In the genomic region with DNA sequence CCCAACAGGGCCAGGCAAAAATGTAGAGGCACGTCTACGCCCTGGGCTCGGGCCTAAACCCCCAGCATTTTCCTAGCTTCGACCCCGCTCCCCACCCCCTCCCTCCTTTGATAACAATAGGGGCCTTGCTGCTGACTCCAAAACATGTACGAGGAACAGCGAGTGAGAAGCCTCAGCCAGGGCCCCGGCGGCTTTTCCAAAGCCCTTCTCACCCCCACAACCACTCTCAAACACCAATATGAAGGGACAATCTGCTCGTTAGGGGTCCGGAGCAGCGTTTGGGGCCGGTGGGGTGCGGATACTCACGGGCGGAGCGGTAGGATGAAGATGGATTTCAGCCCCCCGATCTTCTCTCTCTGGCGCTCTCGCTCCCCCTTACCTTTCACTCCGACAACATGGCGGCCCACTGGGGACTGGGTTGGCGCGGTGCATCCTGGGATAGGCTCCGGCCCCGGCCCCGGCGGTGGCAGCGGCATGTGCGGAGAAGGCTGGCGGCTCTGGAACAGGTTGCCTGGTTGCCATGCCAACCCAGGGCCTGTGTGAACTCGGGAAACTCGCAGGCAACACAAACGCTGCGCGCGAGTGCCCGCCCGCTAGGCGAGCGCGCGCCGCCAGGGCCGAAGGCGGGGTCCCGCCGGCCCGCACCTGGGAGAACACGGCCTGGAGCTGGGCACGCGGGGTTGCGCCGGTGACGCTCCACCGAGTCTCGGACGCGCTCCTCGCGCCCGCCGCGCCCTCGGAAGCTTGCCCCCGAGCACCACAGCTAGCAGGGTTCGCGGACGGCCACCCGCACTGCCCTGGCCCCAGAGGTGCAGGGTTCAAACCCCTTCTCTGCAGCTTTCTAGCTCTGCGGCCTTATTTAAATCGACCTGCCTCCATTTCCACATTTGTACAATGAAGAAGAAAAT, we compare ENCODE assay signal across 8 cellular contexts. TPM values are rescaled to one million over a fixed set of nuclear protein-coding genes. Genes with fewer than 3 reads are reported as not detected.
DNase-seq lines count a peak whose midpoint lies in the region; ATAC-seq and TF ChIP-seq lines count a peak whose summit lies in the region.

A gene with protein sequence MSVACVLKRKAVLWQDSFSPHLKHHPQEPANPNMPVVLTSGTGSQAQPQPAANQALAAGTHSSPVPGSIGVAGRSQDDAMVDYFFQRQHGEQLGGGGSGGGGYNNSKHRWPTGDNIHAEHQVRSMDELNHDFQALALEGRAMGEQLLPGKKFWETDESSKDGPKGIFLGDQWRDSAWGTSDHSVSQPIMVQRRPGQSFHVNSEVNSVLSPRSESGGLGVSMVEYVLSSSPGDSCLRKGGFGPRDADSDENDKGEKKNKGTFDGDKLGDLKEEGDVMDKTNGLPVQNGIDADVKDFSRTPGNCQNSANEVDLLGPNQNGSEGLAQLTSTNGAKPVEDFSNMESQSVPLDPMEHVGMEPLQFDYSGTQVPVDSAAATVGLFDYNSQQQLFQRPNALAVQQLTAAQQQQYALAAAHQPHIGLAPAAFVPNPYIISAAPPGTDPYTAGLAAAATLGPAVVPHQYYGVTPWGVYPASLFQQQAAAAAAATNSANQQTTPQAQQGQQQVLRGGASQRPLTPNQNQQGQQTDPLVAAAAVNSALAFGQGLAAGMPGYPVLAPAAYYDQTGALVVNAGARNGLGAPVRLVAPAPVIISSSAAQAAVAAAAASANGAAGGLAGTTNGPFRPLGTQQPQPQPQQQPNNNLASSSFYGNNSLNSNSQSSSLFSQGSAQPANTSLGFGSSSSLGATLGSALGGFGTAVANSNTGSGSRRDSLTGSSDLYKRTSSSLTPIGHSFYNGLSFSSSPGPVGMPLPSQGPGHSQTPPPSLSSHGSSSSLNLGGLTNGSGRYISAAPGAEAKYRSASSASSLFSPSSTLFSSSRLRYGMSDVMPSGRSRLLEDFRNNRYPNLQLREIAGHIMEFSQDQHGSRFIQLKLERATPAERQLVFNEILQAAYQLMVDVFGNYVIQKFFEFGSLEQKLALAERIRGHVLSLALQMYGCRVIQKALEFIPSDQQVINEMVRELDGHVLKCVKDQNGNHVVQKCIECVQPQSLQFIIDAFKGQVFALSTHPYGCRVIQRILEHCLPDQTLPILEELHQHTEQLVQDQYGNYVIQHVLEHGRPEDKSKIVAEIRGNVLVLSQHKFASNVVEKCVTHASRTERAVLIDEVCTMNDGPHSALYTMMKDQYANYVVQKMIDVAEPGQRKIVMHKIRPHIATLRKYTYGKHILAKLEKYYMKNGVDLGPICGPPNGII (minus strand): TSS at position 408 of the 908 bp plus-strand sequence. CDS start 6,151 bp downstream, outside the sequence.

- H3K9ac ChIP-seq in GM23248 (peak within 1 kb of the TSS; percentile 99), fibroblast of lung (ENCODE audit: insufficient read depth, low read length) (peak within 1 kb of the TSS; percentile 92)

- H3K36me3 ChIP-seq in DOHH2 (ENCODE audit: control insufficient read depth, low read length), result peaks cover 32% of the 10 kb centered on the region
- no peaks in the 10 kb centered on the region for H3K36me3 ChIP-seq in GM23248 (ENCODE audit: low read depth)
- H3K36me3 ChIP-seq in fibroblast of lung (ENCODE audit: control insufficient read depth, insufficient read depth, low read length), result no peaks in the 10 kb centered on the region

- H3K4me1 ChIP-seq in DOHH2 (ENCODE audit: control insufficient read depth, low read length), result peaks cover 30% of the 10 kb centered on the region
- peaks cover 19% of the 10 kb centered on the region; the same call in 1 of the 2 replicates for H3K4me1 ChIP-seq in GM23248 (ENCODE audit: insufficient read depth)
- H3K4me1 ChIP-seq in fibroblast of lung (ENCODE audit: control insufficient read depth, extremely low read depth, insufficient read depth, low read length), result no peaks in the 10 kb centered on the region

- DNase-seq in GM23248 (peak; percentile 100), Kasumi-1 (lab: John Stamatoyannopoulos, UW) (peak; percentile 92 to 93), RPMI7951 (ENCODE audit: low read depth) (peak; percentile 98), fibroblast of lung (ENCODE audit: low read depth in 2 of 2) (peak; percentile 96 to 97)
- DNase-seq in activated T-helper 1 cell treated with anti-CD3 and anti-CD28 coated beads, Interleukin-2, amount 50 U/mL, for 16 hours (ENCODE audit: low read depth in 1 of 2, low spot score in 1 of 2), result peak; percentile 98
- peak; percentile 95 to 99 (median 97) for DNase-seq in naive thymus-derived CD8-positive, alpha-beta T cell
- DNase-seq in stimulated activated naive CD4-positive, alpha-beta T cell (lab: John Stamatoyannopoulos, UW), result peak; percentile 95 to 98 (median 96)

- ATAC-seq in naive thymus-derived CD8-positive, alpha-beta T cell, result peak; percentile 94 to 95

- peaks cover 11 to 41% (median 36%) of the 10 kb centered on the region in 4 donors for H3K4me1 Mint-ChIP-seq in naive thymus-derived CD8-positive, alpha-beta T cell

- peak within 1 kb of the TSS; percentile 95 to 100 (median 99) for H3K27ac Mint-ChIP-seq in naive thymus-derived CD8-positive, alpha-beta T cell

- H3K27ac ChIP-seq in DOHH2 (ENCODE audit: low read depth, low read length) (peak within 1 kb of the TSS; percentile 78), GM23248 (peak within 1 kb of the TSS; percentile 95), fibroblast of lung (ENCODE audit: insufficient read depth, low read length) (peak within 1 kb of the TSS; percentile 95)

- no peak for TF ChIP-seq CTCF in DOHH2 (IDR thresholded peaks at IDR 0.05; ENCODE audit: low read depth, low read length, poor library complexity, severe bottlenecking)
- TF ChIP-seq CTCF in fibroblast of lung (conservative IDR thresholded peaks at IDR 0.05 in 1 of 2, IDR thresholded peaks at IDR 0.05 in 1 of 2; ENCODE audit: low read depth in 1 of 2, low read length in 2 of 2), result no peak

- WGBS in GM23248 (ENCODE audit: low coverage in 1 of 2, low lambda C conversion rate in 2 of 2, missing lambda C conversion rate in 2 of 2), 2 experiments, result 1 to 2% methylated on average over 68 to 70 of the region's 72 CpGs

- H3F3A ChIP-seq in DOHH2 (ENCODE audit: control insufficient read depth, insufficient read depth) (no peaks in the 10 kb centered on the region), GM23248 (ENCODE audit: insufficient read depth) (peaks cover 25% of the 10 kb centered on the region)

- H3K36me3 Mint-ChIP-seq in naive thymus-derived CD8-positive, alpha-beta T cell, result peaks cover 0 to 6% (median 0%) of the 10 kb centered on the region in 3 donors

- no peaks in the 10 kb centered on the region for H3K27me3 Mint-ChIP-seq in naive thymus-derived CD8-positive, alpha-beta T cell

- H3K9me3 ChIP-seq in DOHH2 (ENCODE audit: control insufficient read depth, insufficient read depth, low read length), result no peaks in the 10 kb centered on the region
- H3K9me3 ChIP-seq in GM23248 (ENCODE audit: low read depth), result no peaks in the 10 kb centered on the region
- H3K9me3 ChIP-seq in fibroblast of lung (ENCODE audit: control insufficient read depth, insufficient read depth, low read depth, low read length), result no peaks in the 10 kb centered on the region

- H3K4me3 Mint-ChIP-seq in naive thymus-derived CD8-positive, alpha-beta T cell, result peak within 1 kb of the TSS; percentile 92 to 100 (median 99)

- H3K9me3 Mint-ChIP-seq in naive thymus-derived CD8-positive, alpha-beta T cell, result no peaks in the 10 kb centered on the region

- H3K4me2 ChIP-seq in DOHH2 (ENCODE audit: low read length) (peak within 1 kb of the TSS; percentile 90), GM23248 (ENCODE audit: unreplicated experiment) (peak within 1 kb of the TSS; percentile 87), fibroblast of lung (ENCODE audit: extremely low read depth, insufficient read depth, low read length) (peak within 1 kb of the TSS; percentile 85)

- H4K20me1 ChIP-seq in DOHH2 (ENCODE audit: control insufficient read depth, insufficient read depth, low read depth, low read length), result peaks cover 26% of the 10 kb centered on the region
- peaks cover 6% of the 10 kb centered on the region; the same call in 1 of the 2 replicates for H4K20me1 ChIP-seq in GM23248 (ENCODE audit: insufficient read depth)
- H4K20me1 ChIP-seq in fibroblast of lung (ENCODE audit: control insufficient read depth, extremely low read depth, insufficient read depth, low read length), result peaks cover 7% of the 10 kb centered on the region

- POLR2A ChIA-PET in naive thymus-derived CD8-positive, alpha-beta T cell (lab: Charles Lee), result interaction anchor here (1.4 kb wide), 1 partner anchor 12 kb away, joined by 5 read pairs; no protein-coding TSS in a partner anchor

- H2AFZ ChIP-seq in GM23248 (peak within 1 kb of the TSS; percentile 99), fibroblast of lung (ENCODE audit: low read length) (peak within 1 kb of the TSS; percentile 88)

- H3K9me2 ChIP-seq in DOHH2 (replicated peaks; ENCODE audit: control insufficient read depth, low read length) (no peaks in the 10 kb centered on the region), GM23248 (ENCODE audit: insufficient read depth) (no peaks in the 10 kb centered on the region)

- no peaks in the 10 kb centered on the region for H3K27me3 ChIP-seq in DOHH2 (ENCODE audit: control insufficient read depth, low read length)
- no peaks in the 10 kb centered on the region for H3K27me3 ChIP-seq in GM23248 (replicated peaks; ENCODE audit: insufficient read depth)
- H3K27me3 ChIP-seq in fibroblast of lung (ENCODE audit: control insufficient read depth, insufficient read depth, low read length), result no peaks in the 10 kb centered on the region

- H3K4me3 ChIP-seq in DOHH2 (ENCODE audit: low read length), result peak within 1 kb of the TSS; percentile 85
- H3K4me3 ChIP-seq in GM23248, result peak within 1 kb of the TSS; percentile 94
- H3K4me3 ChIP-seq in fibroblast of lung (replicated peaks in 1 of 4; ENCODE audit: control extremely low read depth in 1 of 4, insufficient read depth in 1 of 4, low read depth in 3 of 4, low read length in 4 of 4), result peak within 1 kb of the TSS; percentile 76 to 99 (median 91)

- in situ Hi-C loops in GM23248 (cut with MboI), result no loop called here

- H3K79me2 ChIP-seq in DOHH2 (ENCODE audit: control insufficient read depth, low read length) (peaks cover 50% of the 10 kb centered on the region), GM23248 (ENCODE audit: insufficient read depth) (peaks cover 49% of the 10 kb centered on the region), fibroblast of lung (ENCODE audit: control insufficient read depth, insufficient read depth, low read length) (peaks cover 47% of the 10 kb centered on the region)

RNA-seq across cellular contexts. Expression of the gene that starts here (rescaled TPM):
- total RNA-seq in GM23248 (2014; rRNA removed; shearing (Covaris generic)), result 46.3 and 63.4 TPM in 2 replicates
- polyA plus RNA-seq in GM23248 (2016; fragmentation: Nextera tagmentation; extraction: Ambion mirVana) (45.7 and 49.5 TPM in 2 replicates), fibroblast of lung (70.5 and 83.1 TPM in 2 replicates)
- total RNA-seq in RPMI7951 (2014; rRNA removed; shearing (Covaris generic)), result 37.9 and 47.8 TPM in 2 replicates
- 55.2 and 59.3 TPM in 2 replicates for total RNA-seq in fibroblast of lung
- polyA plus RNA-seq in fibroblast of lung (2012), result 37.4 and 52.3 TPM in 2 replicates
- 319 and 401 TPM in 2 replicates for polyA minus RNA-seq in fibroblast of lung (ENCODE audit: low replicate concordance)
- 100 to 1,000 TPM; 175 to 189 TPM for total RNA-seq in naive thymus-derived CD8-positive, alpha-beta T cell
- polyA plus RNA-seq in naive thymus-derived CD8-positive, alpha-beta T cell, result 100 to 1,000 TPM in 2 of 3 donors, 10 to 100 TPM in 1; 94.0 to 126 (median 113) TPM

Comparison
In these comparisons a context has a peak if more than half of its experiments do, and no peak if none do; other contexts are left out.
1. Peak in every context shown above with its lines: DNase-seq, ATAC-seq, H3K4me3 ChIP-seq and H3K27ac ChIP-seq.